1 cellular context compared by ENCODE assay signal in genomic region chr1:167219646-167220536, GRCh38.
TF ChIP-seq lines count a peak whose summit lies in the region.

No MANE protein-coding gene starts in this region.

TF ChIP-seq in HepG2, 621 proteins besides CTCF, POLR2A, EP300 and RAD21 (continued from another document and continues in another):
- TF ChIP-seq, protein P1, sequence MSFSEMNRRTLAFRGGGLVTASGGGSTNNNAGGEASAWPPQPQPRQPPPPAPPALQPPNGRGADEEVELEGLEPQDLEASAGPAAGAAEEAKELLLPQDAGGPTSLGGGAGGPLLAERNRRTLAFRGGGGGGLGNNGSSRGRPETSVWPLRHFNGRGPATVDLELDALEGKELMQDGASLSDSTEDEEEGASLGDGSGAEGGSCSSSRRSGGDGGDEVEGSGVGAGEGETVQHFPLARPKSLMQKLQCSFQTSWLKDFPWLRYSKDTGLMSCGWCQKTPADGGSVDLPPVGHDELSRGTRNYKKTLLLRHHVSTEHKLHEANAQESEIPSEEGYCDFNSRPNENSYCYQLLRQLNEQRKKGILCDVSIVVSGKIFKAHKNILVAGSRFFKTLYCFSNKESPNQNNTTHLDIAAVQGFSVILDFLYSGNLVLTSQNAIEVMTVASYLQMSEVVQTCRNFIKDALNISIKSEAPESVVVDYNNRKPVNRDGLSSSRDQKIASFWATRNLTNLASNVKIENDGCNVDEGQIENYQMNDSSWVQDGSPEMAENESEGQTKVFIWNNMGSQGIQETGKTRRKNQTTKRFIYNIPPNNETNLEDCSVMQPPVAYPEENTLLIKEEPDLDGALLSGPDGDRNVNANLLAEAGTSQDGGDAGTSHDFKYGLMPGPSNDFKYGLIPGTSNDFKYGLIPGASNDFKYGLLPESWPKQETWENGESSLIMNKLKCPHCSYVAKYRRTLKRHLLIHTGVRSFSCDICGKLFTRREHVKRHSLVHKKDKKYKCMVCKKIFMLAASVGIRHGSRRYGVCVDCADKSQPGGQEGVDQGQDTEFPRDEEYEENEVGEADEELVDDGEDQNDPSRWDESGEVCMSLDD (CRISPR knock-in tag; IDR thresholded peaks at IDR 0.05; ENCODE audit: borderline replicate concordance): no peak
- TF ChIP-seq, protein P2, sequence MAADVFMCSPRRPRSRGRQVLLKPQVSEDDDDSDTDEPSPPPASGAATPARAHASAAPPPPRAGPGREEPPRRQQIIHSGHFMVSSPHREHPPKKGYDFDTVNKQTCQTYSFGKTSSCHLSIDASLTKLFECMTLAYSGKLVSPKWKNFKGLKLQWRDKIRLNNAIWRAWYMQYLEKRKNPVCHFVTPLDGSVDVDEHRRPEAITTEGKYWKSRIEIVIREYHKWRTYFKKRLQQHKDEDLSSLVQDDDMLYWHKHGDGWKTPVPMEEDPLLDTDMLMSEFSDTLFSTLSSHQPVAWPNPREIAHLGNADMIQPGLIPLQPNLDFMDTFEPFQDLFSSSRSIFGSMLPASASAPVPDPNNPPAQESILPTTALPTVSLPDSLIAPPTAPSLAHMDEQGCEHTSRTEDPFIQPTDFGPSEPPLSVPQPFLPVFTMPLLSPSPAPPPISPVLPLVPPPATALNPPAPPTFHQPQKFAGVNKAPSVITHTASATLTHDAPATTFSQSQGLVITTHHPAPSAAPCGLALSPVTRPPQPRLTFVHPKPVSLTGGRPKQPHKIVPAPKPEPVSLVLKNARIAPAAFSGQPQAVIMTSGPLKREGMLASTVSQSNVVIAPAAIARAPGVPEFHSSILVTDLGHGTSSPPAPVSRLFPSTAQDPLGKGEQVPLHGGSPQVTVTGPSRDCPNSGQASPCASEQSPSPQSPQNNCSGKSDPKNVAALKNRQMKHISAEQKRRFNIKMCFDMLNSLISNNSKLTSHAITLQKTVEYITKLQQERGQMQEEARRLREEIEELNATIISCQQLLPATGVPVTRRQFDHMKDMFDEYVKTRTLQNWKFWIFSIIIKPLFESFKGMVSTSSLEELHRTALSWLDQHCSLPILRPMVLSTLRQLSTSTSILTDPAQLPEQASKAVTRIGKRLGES (CRISPR knock-in tag; IDR thresholded peaks at IDR 0.05; ENCODE audit: borderline replicate concordance): no peak
- peak; percentile 92 for TF ChIP-seq TFDP1 (CRISPR knock-in tag; IDR thresholded peaks at IDR 0.05; ENCODE audit: borderline replicate concordance)
- no peak; the same call in 1 of the 2 replicates for TF ChIP-seq ISL2 (CRISPR knock-in tag; IDR thresholded peaks at IDR 0.05)
- TF ChIP-seq ZNF235 (CRISPR knock-in tag; IDR thresholded peaks at IDR 0.05; ENCODE audit: borderline replicate concordance): no peak
- no peak for TF ChIP-seq CREB3 (CRISPR knock-in tag; IDR thresholded peaks at IDR 0.05)
- TF ChIP-seq SRSF1 (optimal IDR thresholded peaks at IDR 0.05; ENCODE audit: low read depth, low read length): no peak
- TF ChIP-seq THAP8 (CRISPR knock-in tag; IDR thresholded peaks at IDR 0.05; ENCODE audit: borderline replicate concordance): no peak
- TF ChIP-seq ZNF570 (CRISPR knock-in tag; IDR thresholded peaks at IDR 0.05; ENCODE audit: borderline replicate concordance): no peak
- TF ChIP-seq ZNF839 (CRISPR knock-in tag; IDR thresholded peaks at IDR 0.05; ENCODE audit: borderline replicate concordance): 0 out of 2 replicates have a peak, but pooled peaks have one; percentile 36
- TF ChIP-seq DPF2 (CRISPR knock-in tag; IDR thresholded peaks at IDR 0.05; ENCODE audit: borderline replicate concordance, low read depth): no peak
- no peak for TF ChIP-seq ZNF468 (CRISPR knock-in tag; IDR thresholded peaks at IDR 0.05)
- no peak for TF ChIP-seq RXRB (CRISPR knock-in tag; IDR thresholded peaks at IDR 0.05; ENCODE audit: borderline replicate concordance)
- no peak for TF ChIP-seq SOX6 (IDR thresholded peaks at IDR 0.05)
- TF ChIP-seq SOX6 (CRISPR knock-in tag; IDR thresholded peaks at IDR 0.05): peak; percentile 58
- peak; percentile 81; the same call in 1 of the 2 replicates for TF ChIP-seq ZNF841 (CRISPR knock-in tag; IDR thresholded peaks at IDR 0.05; ENCODE audit: borderline replicate concordance)
- TF ChIP-seq, protein P3, sequence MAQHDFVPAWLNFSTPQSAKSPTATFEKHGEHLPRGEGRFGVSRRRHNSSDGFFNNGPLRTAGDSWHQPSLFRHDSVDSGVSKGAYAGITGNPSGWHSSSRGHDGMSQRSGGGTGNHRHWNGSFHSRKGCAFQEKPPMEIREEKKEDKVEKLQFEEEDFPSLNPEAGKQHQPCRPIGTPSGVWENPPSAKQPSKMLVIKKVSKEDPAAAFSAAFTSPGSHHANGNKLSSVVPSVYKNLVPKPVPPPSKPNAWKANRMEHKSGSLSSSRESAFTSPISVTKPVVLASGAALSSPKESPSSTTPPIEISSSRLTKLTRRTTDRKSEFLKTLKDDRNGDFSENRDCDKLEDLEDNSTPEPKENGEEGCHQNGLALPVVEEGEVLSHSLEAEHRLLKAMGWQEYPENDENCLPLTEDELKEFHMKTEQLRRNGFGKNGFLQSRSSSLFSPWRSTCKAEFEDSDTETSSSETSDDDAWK (CRISPR knock-in tag; IDR thresholded peaks at IDR 0.05): no peak
- 0 out of 2 replicates have a peak, but pooled peaks have one; percentile 52 for TF ChIP-seq HNRNPL (IDR thresholded peaks at IDR 0.05; ENCODE audit: low read depth, low read length)
- TF ChIP-seq ELF3 (CRISPR knock-in tag; IDR thresholded peaks at IDR 0.05): peak; percentile 35
- TF ChIP-seq, protein P4, sequence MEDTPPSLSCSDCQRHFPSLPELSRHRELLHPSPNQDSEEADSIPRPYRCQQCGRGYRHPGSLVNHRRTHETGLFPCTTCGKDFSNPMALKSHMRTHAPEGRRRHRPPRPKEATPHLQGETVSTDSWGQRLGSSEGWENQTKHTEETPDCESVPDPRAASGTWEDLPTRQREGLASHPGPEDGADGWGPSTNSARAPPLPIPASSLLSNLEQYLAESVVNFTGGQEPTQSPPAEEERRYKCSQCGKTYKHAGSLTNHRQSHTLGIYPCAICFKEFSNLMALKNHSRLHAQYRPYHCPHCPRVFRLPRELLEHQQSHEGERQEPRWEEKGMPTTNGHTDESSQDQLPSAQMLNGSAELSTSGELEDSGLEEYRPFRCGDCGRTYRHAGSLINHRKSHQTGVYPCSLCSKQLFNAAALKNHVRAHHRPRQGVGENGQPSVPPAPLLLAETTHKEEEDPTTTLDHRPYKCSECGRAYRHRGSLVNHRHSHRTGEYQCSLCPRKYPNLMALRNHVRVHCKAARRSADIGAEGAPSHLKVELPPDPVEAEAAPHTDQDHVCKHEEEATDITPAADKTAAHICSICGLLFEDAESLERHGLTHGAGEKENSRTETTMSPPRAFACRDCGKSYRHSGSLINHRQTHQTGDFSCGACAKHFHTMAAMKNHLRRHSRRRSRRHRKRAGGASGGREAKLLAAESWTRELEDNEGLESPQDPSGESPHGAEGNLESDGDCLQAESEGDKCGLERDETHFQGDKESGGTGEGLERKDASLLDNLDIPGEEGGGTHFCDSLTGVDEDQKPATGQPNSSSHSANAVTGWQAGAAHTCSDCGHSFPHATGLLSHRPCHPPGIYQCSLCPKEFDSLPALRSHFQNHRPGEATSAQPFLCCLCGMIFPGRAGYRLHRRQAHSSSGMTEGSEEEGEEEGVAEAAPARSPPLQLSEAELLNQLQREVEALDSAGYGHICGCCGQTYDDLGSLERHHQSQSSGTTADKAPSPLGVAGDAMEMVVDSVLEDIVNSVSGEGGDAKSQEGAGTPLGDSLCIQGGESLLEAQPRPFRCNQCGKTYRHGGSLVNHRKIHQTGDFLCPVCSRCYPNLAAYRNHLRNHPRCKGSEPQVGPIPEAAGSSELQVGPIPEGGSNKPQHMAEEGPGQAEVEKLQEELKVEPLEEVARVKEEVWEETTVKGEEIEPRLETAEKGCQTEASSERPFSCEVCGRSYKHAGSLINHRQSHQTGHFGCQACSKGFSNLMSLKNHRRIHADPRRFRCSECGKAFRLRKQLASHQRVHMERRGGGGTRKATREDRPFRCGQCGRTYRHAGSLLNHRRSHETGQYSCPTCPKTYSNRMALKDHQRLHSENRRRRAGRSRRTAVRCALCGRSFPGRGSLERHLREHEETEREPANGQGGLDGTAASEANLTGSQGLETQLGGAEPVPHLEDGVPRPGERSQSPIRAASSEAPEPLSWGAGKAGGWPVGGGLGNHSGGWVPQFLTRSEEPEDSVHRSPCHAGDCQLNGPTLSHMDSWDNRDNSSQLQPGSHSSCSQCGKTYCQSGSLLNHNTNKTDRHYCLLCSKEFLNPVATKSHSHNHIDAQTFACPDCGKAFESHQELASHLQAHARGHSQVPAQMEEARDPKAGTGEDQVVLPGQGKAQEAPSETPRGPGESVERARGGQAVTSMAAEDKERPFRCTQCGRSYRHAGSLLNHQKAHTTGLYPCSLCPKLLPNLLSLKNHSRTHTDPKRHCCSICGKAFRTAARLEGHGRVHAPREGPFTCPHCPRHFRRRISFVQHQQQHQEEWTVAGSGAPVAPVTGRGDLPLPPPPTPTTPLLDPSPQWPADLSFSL (CRISPR knock-in tag; IDR thresholded peaks at IDR 0.05): no peak
- peak; percentile 77 for TF ChIP-seq POLR2AphosphoS5 (IDR thresholded peaks at IDR 0.05; ENCODE audit: low read depth, low read length)
- TF ChIP-seq, protein P5, sequence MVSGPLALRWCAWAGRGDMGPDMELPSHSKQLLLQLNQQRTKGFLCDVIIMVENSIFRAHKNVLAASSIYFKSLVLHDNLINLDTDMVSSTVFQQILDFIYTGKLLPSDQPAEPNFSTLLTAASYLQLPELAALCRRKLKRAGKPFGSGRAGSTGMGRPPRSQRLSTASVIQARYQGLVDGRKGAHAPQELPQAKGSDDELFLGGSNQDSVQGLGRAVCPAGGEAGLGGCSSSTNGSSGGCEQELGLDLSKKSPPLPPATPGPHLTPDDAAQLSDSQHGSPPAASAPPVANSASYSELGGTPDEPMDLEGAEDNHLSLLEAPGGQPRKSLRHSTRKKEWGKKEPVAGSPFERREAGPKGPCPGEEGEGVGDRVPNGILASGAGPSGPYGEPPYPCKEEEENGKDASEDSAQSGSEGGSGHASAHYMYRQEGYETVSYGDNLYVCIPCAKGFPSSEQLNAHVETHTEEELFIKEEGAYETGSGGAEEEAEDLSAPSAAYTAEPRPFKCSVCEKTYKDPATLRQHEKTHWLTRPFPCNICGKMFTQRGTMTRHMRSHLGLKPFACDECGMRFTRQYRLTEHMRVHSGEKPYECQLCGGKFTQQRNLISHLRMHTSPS (CRISPR knock-in tag; IDR thresholded peaks at IDR 0.05; ENCODE audit: low read depth): 0 out of 2 replicates have a peak, but pooled peaks have one; percentile 20
- TF ChIP-seq JUND (CRISPR knock-in tag; IDR thresholded peaks at IDR 0.05): no peak
- no peak for TF ChIP-seq BCLAF1 (IDR thresholded peaks at IDR 0.05)
- TF ChIP-seq ZNF12 (CRISPR knock-in tag; IDR thresholded peaks at IDR 0.05): peak; percentile 32; the same call in 1 of the 2 replicates
- TF ChIP-seq ZNF891 (CRISPR knock-in tag; IDR thresholded peaks at IDR 0.05): peak; percentile 95
- TF ChIP-seq ARID2 (CRISPR knock-in tag; IDR thresholded peaks at IDR 0.05; ENCODE audit: borderline replicate concordance): peak; percentile 98
- no peak; the same call in 1 of the 2 replicates for TF ChIP-seq BHLHE40 (IDR thresholded peaks at IDR 0.05; ENCODE audit: low read length)
- no peak for TF ChIP-seq CAMTA2 (CRISPR knock-in tag; IDR thresholded peaks at IDR 0.05; ENCODE audit: borderline replicate concordance)
- TF ChIP-seq, protein P6, sequence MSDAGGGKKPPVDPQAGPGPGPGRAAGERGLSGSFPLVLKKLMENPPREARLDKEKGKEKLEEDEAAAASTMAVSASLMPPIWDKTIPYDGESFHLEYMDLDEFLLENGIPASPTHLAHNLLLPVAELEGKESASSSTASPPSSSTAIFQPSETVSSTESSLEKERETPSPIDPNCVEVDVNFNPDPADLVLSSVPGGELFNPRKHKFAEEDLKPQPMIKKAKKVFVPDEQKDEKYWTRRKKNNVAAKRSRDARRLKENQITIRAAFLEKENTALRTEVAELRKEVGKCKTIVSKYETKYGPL (CRISPR knock-in tag; IDR thresholded peaks at IDR 0.05): no peak
- TF ChIP-seq E2F5 (CRISPR knock-in tag; conservative IDR thresholded peaks at IDR 0.05): no peak; the same call in 1 of the 2 replicates
- TF ChIP-seq ZKSCAN8 (CRISPR knock-in tag; IDR thresholded peaks at IDR 0.05; ENCODE audit: borderline replicate concordance): no peak
